In the genomic region with DNA sequence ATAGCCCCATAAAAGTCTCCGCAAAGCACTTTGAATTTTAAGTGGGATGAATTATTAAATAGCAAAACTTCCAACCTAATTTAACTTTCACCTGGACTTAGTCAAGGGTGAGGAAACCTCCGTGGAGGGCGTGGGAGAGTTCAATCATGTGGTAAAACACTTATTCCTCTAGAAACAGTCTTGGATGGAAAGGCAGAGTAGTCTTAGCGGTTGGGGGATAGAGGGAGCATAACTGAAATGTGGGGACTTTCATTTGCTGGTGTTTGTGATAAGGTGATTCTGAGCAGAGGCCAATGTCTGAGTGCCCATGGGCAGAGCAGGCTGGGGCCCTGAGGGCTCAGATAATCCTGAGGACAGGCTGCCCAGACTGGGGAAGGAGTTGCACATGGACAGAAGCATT, we compare ENCODE assay signal across 29 cellular contexts.
"Had no signal": no experiment of that assay in that cellular context is flagged by ENCODE, and none has a peak within 500 bp of the region (broad histone marks: within the 10 kb centered on the region; RNA-seq: fewer than 3 reads in every experiment).

No MANE protein-coding gene starts in this region.

- H3K27ac ChIP-seq: dorsolateral prefrontal cortex, foreskin keratinocyte, gastroesophageal sphincter, heart left ventricle, hepatocyte, left lung, pancreas, suprapubic skin, transverse colon, upper lobe of right lung, uterus had no signal

- H3K4me1 ChIP-seq: gastroesophageal sphincter, heart left ventricle, left lung, pancreas, suprapubic skin, transverse colon, upper lobe of right lung, uterus had no signal

- H3K79me2 ChIP-seq: hepatocyte had no signal

- DNase-seq: dorsolateral prefrontal cortex; effector CD4-positive, alpha-beta T cell; foreskin keratinocyte; heart left ventricle; kidney; left lung; mesenchymal stem cell; mucosa of descending colon; naive B cell; occipital lobe; pancreas; stimulated activated CD4-positive, alpha-beta T cell treated with anti-CD3 and anti-CD28 coated beads, Interleukin-12 subunit alpha, Interleukin-12 subunit beta, amount 100 ng/mL, for 4 hours; stimulated activated CD4-positive, alpha-beta T cell treated with anti-CD3 and anti-CD28 coated beads, Interleukin-1b, Interleukin-23, amount 100 ng/mL, for 48 hours; stimulated activated CD4-positive, alpha-beta T cell treated with anti-CD3 and anti-CD28 coated beads, Interleukin-4, amount 100 ng/mL, for 1 hour; stimulated activated CD8-positive, alpha-beta memory T cell treated with anti-CD3 and anti-CD28 coated beads, Interleukin-4, amount 100 ng/mL, for 48 hours; stimulated activated naive CD4-positive, alpha-beta T cell; stimulated activated naive CD8-positive, alpha-beta T cell treated with anti-CD3 and anti-CD28 coated beads, Interleukin-15, amount 100 ng/mL, for 72 hours; transverse colon; upper lobe of right lung; uterus had no signal

- H3K9me3 Mint-ChIP-seq: mesothelial cell of epicardium; naive B cell; natural killer cell treated with Interleukin-12 subunit alpha and Interleukin-12 subunit beta and Interleukin-15 and Interleukin-18, amount 100 ng/mL, for 72 hours had no signal

- H3K36me3 ChIP-seq: gastroesophageal sphincter, heart left ventricle, left lung, pancreas, suprapubic skin, transverse colon, upper lobe of right lung, uterus had no signal

- H3K9me3 ChIP-seq: gastroesophageal sphincter, heart left ventricle, left lung, pancreas, suprapubic skin, transverse colon, upper lobe of right lung, uterus had no signal

- H3K4me3 Mint-ChIP-seq: mesothelial cell of epicardium; naive B cell; natural killer cell treated with Interleukin-12 subunit alpha and Interleukin-12 subunit beta and Interleukin-15 and Interleukin-18, amount 100 ng/mL, for 72 hours; stimulated activated naive CD8-positive, alpha-beta T cell treated with anti-CD3 and anti-CD28 coated beads, Interleukin-15, amount 100 ng/mL, for 72 hours had no signal

- H3K36me3 Mint-ChIP-seq: mesothelial cell of epicardium; naive B cell; natural killer cell treated with Interleukin-12 subunit alpha and Interleukin-12 subunit beta and Interleukin-15 and Interleukin-18, amount 100 ng/mL, for 72 hours had no signal

- ATAC-seq: esophagus mucosa; gastroesophageal sphincter; heart left ventricle; left lung; mucosa of descending colon; natural killer cell treated with Interleukin-12 subunit alpha and Interleukin-12 subunit beta and Interleukin-15 and Interleukin-18, amount 100 ng/mL, for 72 hours; pancreas; sciatic nerve; stimulated activated naive CD8-positive, alpha-beta T cell treated with anti-CD3 and anti-CD28 coated beads, Interleukin-15, amount 100 ng/mL, for 72 hours; upper lobe of right lung had no signal

- H3K27me3 ChIP-seq: foreskin keratinocyte, heart left ventricle, hepatocyte, left lung, transverse colon, upper lobe of right lung, uterus had no signal

- FAIRE-seq: colon, kidney, pancreas had no signal

- H3K4me1 Mint-ChIP-seq: naive B cell; stimulated activated naive CD8-positive, alpha-beta T cell treated with anti-CD3 and anti-CD28 coated beads, Interleukin-15, amount 100 ng/mL, for 72 hours had no signal

- H2AFZ ChIP-seq: hepatocyte had no signal

- H3K27me3 Mint-ChIP-seq: naive B cell; stimulated activated naive CD8-positive, alpha-beta T cell treated with anti-CD3 and anti-CD28 coated beads, Interleukin-15, amount 100 ng/mL, for 72 hours had no signal

- H3K4me2 ChIP-seq: hepatocyte, smooth muscle cell had no signal

- H3K4me3 ChIP-seq: dorsolateral prefrontal cortex, gastroesophageal sphincter, heart left ventricle, hepatocyte, left lung, mucosa of descending colon, pancreas, smooth muscle cell, suprapubic skin, transverse colon, upper lobe of right lung, uterus had no signal

- H3K27ac Mint-ChIP-seq: mesothelial cell of epicardium; naive B cell; stimulated activated naive CD8-positive, alpha-beta T cell treated with anti-CD3 and anti-CD28 coated beads, Interleukin-15, amount 100 ng/mL, for 72 hours had no signal
